ENCODE assay signal across 20 cellular contexts in the genomic region with DNA sequence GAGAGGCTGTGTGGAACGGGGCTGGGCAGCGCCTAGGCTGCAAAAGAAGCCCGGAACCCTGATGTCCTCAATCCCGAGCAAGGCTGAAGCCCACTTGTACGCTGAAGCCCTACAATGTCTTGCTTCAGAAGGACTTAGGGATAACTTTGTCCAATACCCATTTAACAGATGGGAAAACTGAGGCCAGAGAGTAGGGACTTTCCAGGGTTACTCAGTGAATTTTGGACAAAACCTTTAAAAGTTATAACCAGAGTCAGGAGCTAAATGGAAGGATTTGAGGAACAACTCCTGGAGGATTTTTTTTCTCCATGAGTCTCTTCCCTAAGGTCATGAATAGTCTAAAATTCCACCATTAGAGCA.
"Had no signal": no experiment of that assay in that cellular context is flagged by ENCODE, and none has a peak within 500 bp of the region (broad histone marks: within the 10 kb centered on the region; RNA-seq: fewer than 3 reads in every experiment).

No MANE protein-coding gene starts in this region.

- FAIRE-seq: RCC 7860 had no signal

- H3K27me3 ChIP-seq: SJSA1 had no signal

- H3K9me3 ChIP-seq: SJSA1 had no signal

- H3K36me3 ChIP-seq: SJSA1 had no signal

- DNase-seq: KBM-7, MV-4-11, NCI-H1048, NCI-H1105, NCI-H1417, NCI-H1436 treated with DMSO at 0.1 percent for 48 hours, NCI-H1694, NCI-H187 treated with DMSO at 0.1 percent for 48 hours, NCI-H2029 treated with DMSO at 0.1 percent for 48 hours, NCI-H2171 treated with DMSO at 0.1 percent for 48 hours, NCI-H2227 treated with DMSO at 0.1 percent for 48 hours, NCI-H524, NCI-H526 treated with DMSO at 0.1 percent for 48 hours, NCI-H774, Right ventricle myocardium superior, RPMI8226, SIG-M5 had no signal

- H3K27ac ChIP-seq: SJSA1, SK-N-MC had no signal

- H3K4me3 ChIP-seq: SJSA1, SK-N-MC had no signal

- H3K4me1 ChIP-seq: SJSA1 had no signal
